In genomic region chr3:66501483-66502266, GRCh38 we compare ENCODE assay signal across 8 cellular contexts. TPM values are rescaled to one million over a fixed set of nuclear protein-coding genes. Genes with fewer than 3 reads are reported as not detected.
DNase-seq lines count a peak whose midpoint lies in the region; TF ChIP-seq lines count a peak whose summit lies in the region.

No MANE protein-coding gene starts in this region.

- peak; percentile 32; the same call in 1 of the 3 replicates for TF ChIP-seq CTCF in GM12872 (IDR thresholded peaks at IDR 0.05; ENCODE audit: insufficient read depth, low read depth, low read length)
- TF ChIP-seq CTCF in WERI-Rb-1 (IDR thresholded peaks at IDR 0.05; ENCODE audit: low read depth, low read length) = no peak
- no peak for TF ChIP-seq CTCF in glutamatergic neuron (IDR thresholded peaks at IDR 0.05; ENCODE audit: partially characterized antibody, unreplicated experiment)

- H3K27me3 Mint-ChIP-seq in glutamatergic neuron (ENCODE audit: unreplicated experiment) = peaks cover 4% of the 10 kb centered on the region

- H3K36me3 ChIP-seq in WERI-Rb-1 = peaks cover 5% of the 10 kb centered on the region; the same call in 1 of the 2 replicates

- H3K9me3 Mint-ChIP-seq in glutamatergic neuron (ENCODE audit: unreplicated experiment) = peaks cover 11% of the 10 kb centered on the region

- DNase-seq in WERI-Rb-1 (no peak), glutamatergic neuron (no peak), skeletal muscle cell (ENCODE audit: low read depth) (no peak), NCI-H1436 treated with DMSO at 0.1 percent for 48 hours (lab: John Stamatoyannopoulos, UW) (no peak), MV-4-11 (lab: John Stamatoyannopoulos, UW) (no peak), erythroblast (lab: John Stamatoyannopoulos, UW) (no peak)
- no peak for DNase-seq in activated CD4-positive, alpha-beta T cell treated with anti-CD3 and anti-CD28 coated beads, Interleukin-2, amount 50 U/mL, for 4 hours

- H3K27me3 ChIP-seq in WERI-Rb-1 (ENCODE audit: insufficient read depth, low read depth, severe bottlenecking) = no peaks in the 10 kb centered on the region

- no peaks in the 10 kb centered on the region for H3K9me3 ChIP-seq in WERI-Rb-1 (ENCODE audit: severe bottlenecking)

- H3K27ac Mint-ChIP-seq in glutamatergic neuron (ENCODE audit: unreplicated experiment) = peak overlapping the region; percentile 69

- peak overlapping the region; percentile 90 for H3K4me3 Mint-ChIP-seq in glutamatergic neuron (ENCODE audit: unreplicated experiment)

- H3K36me3 Mint-ChIP-seq in glutamatergic neuron (ENCODE audit: unreplicated experiment) = no peaks in the 10 kb centered on the region

- peaks cover 11% of the 10 kb centered on the region for H3K4me1 Mint-ChIP-seq in glutamatergic neuron (ENCODE audit: low read depth, unreplicated experiment)

- peak overlapping the region; percentile 40; the same call in 1 of the 2 replicates for H3K27ac ChIP-seq in WERI-Rb-1

- H3K4me3 ChIP-seq in WERI-Rb-1 (ENCODE audit: low read depth, low read length) (peak overlapping the region; percentile 54), skeletal muscle cell (ENCODE audit: low read depth, low read length) (peak overlapping the region; percentile 56)

- TF ChIP-seq POLR2A in erythroblast (IDR thresholded peaks at IDR 0.05; ENCODE audit: low read length) = no peak

RNA-seq across cellular contexts. Expression of gene LRIG1, which starts 0.9 kb away (rescaled TPM):
- 30.2 TPM for total RNA-seq in glutamatergic neuron (ENCODE audit: unreplicated experiment)
